ENCODE assay signal across 8 cellular contexts in genomic region chr6:167047554-167047953, GRCh38. TPM values are rescaled to one million over a fixed set of nuclear protein-coding genes. Genes with fewer than 3 reads are reported as not detected.
DNase-seq lines count a peak whose midpoint lies in the region; ATAC-seq and TF ChIP-seq lines count a peak whose summit lies in the region.

No MANE protein-coding gene starts in this region.

- no peaks in the 10 kb centered on the region for H3K9me3 ChIP-seq in WERI-Rb-1 (ENCODE audit: severe bottlenecking)

- no peaks in the 10 kb centered on the region; the same call in 1 of the 2 replicates for H3K36me3 ChIP-seq in GM06990 (ENCODE audit: control insufficient read depth, insufficient read depth, low read length)
- H3K36me3 ChIP-seq in WERI-Rb-1: peaks cover 9% of the 10 kb centered on the region

- no peak overlapping the region for H3K27ac ChIP-seq in WERI-Rb-1

- DNase-seq in GM06990 (ENCODE audit: extremely low read depth, insufficient read length): peak; percentile 56
- DNase-seq in stimulated activated CD4-positive, alpha-beta T cell treated with anti-CD3 and anti-CD28 coated beads, Interleukin-4, amount 100 ng/mL, for 48 hours (ENCODE audit: low read depth in 2 of 2): peak; percentile 40 to 53
- no peak for DNase-seq in WERI-Rb-1
- no peak for DNase-seq in HCEC 1CT
- no peak for DNase-seq in NCI-H1694 (lab: John Stamatoyannopoulos, UW)

- H3K4me3 ChIP-seq in GM06990 (replicated peaks; ENCODE audit: low read depth, low read length) (peak overlapping the region; percentile 13; the same call in 1 of the 2 replicates), WERI-Rb-1 (ENCODE audit: low read depth, low read length) (no peak overlapping the region)

- peak overlapping the region; percentile 14 to 93 (median 75) for H3K4me3 Mint-ChIP-seq in IgD-negative memory B cell
- H3K4me3 Mint-ChIP-seq in activated T-helper 17 cell treated with anti-CD3 and anti-CD28 coated beads, Interleukin-2, amount 50 U/mL, for 72 hours: peak overlapping the region; percentile 84

- no peaks in the 10 kb centered on the region for H3K27me3 Mint-ChIP-seq in IgD-negative memory B cell
- no peaks in the 10 kb centered on the region for H3K27me3 Mint-ChIP-seq in activated T-helper 17 cell treated with anti-CD3 and anti-CD28 coated beads, Interleukin-2, amount 50 U/mL, for 72 hours

- ATAC-seq in GM21447 (IDR thresholded peaks at IDR 0.05; ENCODE audit: unreplicated experiment): peak; percentile 81
- peak; percentile 92 for ATAC-seq in activated T-helper 17 cell treated with anti-CD3 and anti-CD28 coated beads, Interleukin-2, amount 50 U/mL, for 72 hours (replicated peaks)

- no peak for TF ChIP-seq CTCF in GM06990 (IDR thresholded peaks at IDR 0.05; ENCODE audit: insufficient read depth, low read length, poor library complexity, severe bottlenecking)
- no peak for TF ChIP-seq CTCF in WERI-Rb-1 (IDR thresholded peaks at IDR 0.05; ENCODE audit: low read depth, low read length)

- H3K9me3 Mint-ChIP-seq in IgD-negative memory B cell: no peaks in the 10 kb centered on the region
- H3K9me3 Mint-ChIP-seq in activated T-helper 17 cell treated with anti-CD3 and anti-CD28 coated beads, Interleukin-2, amount 50 U/mL, for 72 hours: no peaks in the 10 kb centered on the region

- no peaks in the 10 kb centered on the region for H3K27me3 ChIP-seq in GM06990 (replicated peaks; ENCODE audit: control insufficient read depth, insufficient read depth, low read length)
- no peaks in the 10 kb centered on the region for H3K27me3 ChIP-seq in WERI-Rb-1 (ENCODE audit: insufficient read depth, low read depth, severe bottlenecking)

- peak overlapping the region; percentile 39 to 91 (median 89) for H3K27ac Mint-ChIP-seq in IgD-negative memory B cell
- H3K27ac Mint-ChIP-seq in activated T-helper 17 cell treated with anti-CD3 and anti-CD28 coated beads, Interleukin-2, amount 50 U/mL, for 72 hours: peak overlapping the region; percentile 96

- H3K4me1 Mint-ChIP-seq in IgD-negative memory B cell: peaks cover 29 to 46% (median 40%) of the 10 kb centered on the region in 3 donors
- peaks cover 41% of the 10 kb centered on the region for H3K4me1 Mint-ChIP-seq in activated T-helper 17 cell treated with anti-CD3 and anti-CD28 coated beads, Interleukin-2, amount 50 U/mL, for 72 hours

- no peaks in the 10 kb centered on the region for H3K36me3 Mint-ChIP-seq in IgD-negative memory B cell
- H3K36me3 Mint-ChIP-seq in activated T-helper 17 cell treated with anti-CD3 and anti-CD28 coated beads, Interleukin-2, amount 50 U/mL, for 72 hours (ENCODE audit: low read depth): peaks cover 13% of the 10 kb centered on the region

RNA-seq across cellular contexts. Expression of gene CEP43, which starts 48.4 kb away (rescaled TPM):
- 4.4 TPM for polyA plus RNA-seq in IgD-negative memory B cell
- 10 to 100 TPM; 24.7 to 29.0 TPM for total RNA-seq in activated T-helper 17 cell treated with anti-CD3 and anti-CD28 coated beads, Interleukin-2, amount 50 U/mL, for 72 hours

Comparison
In these comparisons a context has a peak if more than half of its experiments do, and no peak if none do; other contexts are left out.
1. DNase-seq: peak in GM06990 (single experiment) and stimulated activated CD4-positive, alpha-beta T cell treated with anti-CD3 and anti-CD28 coated beads, Interleukin-4, amount 100 ng/mL, for 48 hours (2 of 2); none in WERI-Rb-1 (single experiment), HCEC 1CT (single experiment) and NCI-H1694 (single experiment).